In genomic region chr5:154487541-154487940, GRCh38 we compare ENCODE assay signal across 1 cellular context.
TF ChIP-seq lines count a peak whose summit lies in the region.

No MANE protein-coding gene starts in this region.

TF ChIP-seq in WTC11, 78 proteins besides CTCF, POLR2A, EP300 and RAD21 (continued from another document):
- no peak for TF ChIP-seq ARID4B (CRISPR knock-in tag; IDR thresholded peaks at IDR 0.05; ENCODE audit: borderline replicate concordance)
- TF ChIP-seq JAZF1 (CRISPR knock-in tag; IDR thresholded peaks at IDR 0.05) = no peak
- TF ChIP-seq ESRRA (CRISPR knock-in tag; IDR thresholded peaks at IDR 0.05; ENCODE audit: borderline replicate concordance) = no peak
- no peak for TF ChIP-seq ZNF138 (CRISPR knock-in tag; conservative IDR thresholded peaks at IDR 0.05)
